ENCODE assay signal across 34 cellular contexts in the genomic region with DNA sequence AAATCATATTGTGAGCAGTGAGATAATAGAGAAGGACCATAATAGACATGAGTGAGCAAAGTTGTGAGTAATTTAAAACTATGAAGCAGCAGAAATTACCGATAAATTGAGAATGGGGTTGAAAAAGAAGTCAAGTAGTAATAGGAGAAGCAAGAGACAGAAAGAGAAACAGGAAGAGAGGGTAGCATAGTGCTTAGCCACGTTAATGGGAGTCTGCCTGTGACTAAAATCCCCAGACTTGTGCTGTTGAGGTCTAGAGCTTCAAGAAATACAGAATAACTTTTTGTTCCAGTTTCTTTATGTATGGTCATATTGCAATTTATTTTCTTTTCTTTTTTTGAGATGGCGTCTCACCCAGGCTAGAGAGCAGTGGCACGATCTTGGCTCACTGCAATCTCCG.
"Had no signal": no experiment of that assay in that cellular context is flagged by ENCODE, and none has a peak within 500 bp of the region (broad histone marks: within the 10 kb centered on the region; RNA-seq: fewer than 3 reads in every experiment).

No MANE protein-coding gene starts in this region.

- FAIRE-seq: astrocyte, endometrium, endothelial cell of umbilical vein had no signal

- H3K4me3 ChIP-seq: coronary artery, esophagus squamous epithelium, gastroesophageal sphincter had no signal

- H3K27ac Mint-ChIP-seq: activated CD4-positive, alpha-beta memory T cell treated with anti-CD3 and anti-CD28 coated beads for 36 hours; activated CD4-positive, alpha-beta T cell treated with anti-CD3 and anti-CD28 coated beads for 36 hours; activated CD4-positive, alpha-beta T cell treated with anti-CD3 and anti-CD28 coated beads, Interleukin-2, amount 10 ng/mL, durations not matched to agents 24 days and 14 days; activated CD8-positive, alpha-beta memory T cell treated with anti-CD3 and anti-CD28 coated beads, Interleukin-2, amount 10 ng/mL, durations not matched to agents 7 days and 5 days; activated CD8-positive, alpha-beta T cell treated with anti-CD3 and anti-CD28 coated beads, Interleukin-2, amount 10 ng/mL, durations not matched to agents 7 days and 5 days; activated naive CD8-positive, alpha-beta T cell; activated T-helper 1 cell treated with anti-CD3 and anti-CD28 coated beads, Interleukin-12 subunit alpha, Interleukin-12 subunit beta, Interleukin-2, Interleukin-4 antibody, amounts not matched to agents 30 ng/mL and 10 ng/mL and 1 ng/mL, durations not matched to agents 14 hours and 24 hours and 36 hours; activated T-helper 2 cell treated with anti-CD3 and anti-CD28 coated beads, Interferon-gamma antibody, Interleukin-2, Interleukin-4, amounts not matched to agents 10 μg/mL and 5 μg/mL and 100 μg/mL, durations not matched to agents 14 hours and 24 hours and 36 hours; effector memory CD8-positive, alpha-beta T cell had no signal

- H3K4me1 ChIP-seq: esophagus squamous epithelium had no signal

- H3K27me3 Mint-ChIP-seq: activated CD4-positive, alpha-beta memory T cell treated with anti-CD3 and anti-CD28 coated beads for 36 hours; activated CD4-positive, alpha-beta T cell treated with anti-CD3 and anti-CD28 coated beads for 36 hours; activated CD4-positive, alpha-beta T cell treated with anti-CD3 and anti-CD28 coated beads, Interleukin-2, amount 10 ng/mL, durations not matched to agents 24 days and 14 days; activated CD8-positive, alpha-beta memory T cell treated with anti-CD3 and anti-CD28 coated beads, Interleukin-2, amount 10 ng/mL, durations not matched to agents 7 days and 5 days; activated naive CD8-positive, alpha-beta T cell; central memory CD8-positive, alpha-beta T cell; effector memory CD8-positive, alpha-beta T cell had no signal

- H3K36me3 ChIP-seq: brain microvascular endothelial cell, esophagus squamous epithelium, gastroesophageal sphincter had no signal

- H3K36me3 Mint-ChIP-seq: activated CD4-positive, alpha-beta memory T cell treated with anti-CD3 and anti-CD28 coated beads for 36 hours; activated CD8-positive, alpha-beta memory T cell treated with anti-CD3 and anti-CD28 coated beads, Interleukin-2, amount 10 ng/mL, durations not matched to agents 7 days and 5 days; activated naive CD8-positive, alpha-beta T cell had no signal

- H3K4me1 Mint-ChIP-seq: activated CD4-positive, alpha-beta T cell treated with anti-CD3 and anti-CD28 coated beads for 36 hours; activated CD4-positive, alpha-beta T cell treated with anti-CD3 and anti-CD28 coated beads, Interleukin-2, amount 10 ng/mL, durations not matched to agents 24 days and 14 days; activated CD8-positive, alpha-beta memory T cell treated with anti-CD3 and anti-CD28 coated beads, Interleukin-2, amount 10 ng/mL, durations not matched to agents 7 days and 5 days; central memory CD8-positive, alpha-beta T cell had no signal

- ATAC-seq: activated CD4-positive, alpha-beta T cell treated with anti-CD3 and anti-CD28 coated beads for 36 hours; activated CD8-positive, alpha-beta memory T cell treated with anti-CD3 and anti-CD28 coated beads, Interleukin-2, amount 10 ng/mL, durations not matched to agents 7 days and 5 days; activated CD8-positive, alpha-beta T cell treated with anti-CD3 and anti-CD28 coated beads, Interleukin-2, amount 10 ng/mL, durations not matched to agents 7 days and 5 days; effector memory CD8-positive, alpha-beta T cell; gastroesophageal sphincter had no signal

- H3K9me3 ChIP-seq: esophagus squamous epithelium, gastroesophageal sphincter had no signal

- H3K9me3 Mint-ChIP-seq: activated CD4-positive, alpha-beta memory T cell treated with anti-CD3 and anti-CD28 coated beads for 36 hours; activated CD4-positive, alpha-beta T cell treated with anti-CD3 and anti-CD28 coated beads, Interleukin-2, amount 10 ng/mL, durations not matched to agents 24 days and 14 days; activated T-helper 1 cell treated with anti-CD3 and anti-CD28 coated beads, Interleukin-12 subunit alpha, Interleukin-12 subunit beta, Interleukin-2, Interleukin-4 antibody, amounts not matched to agents 30 ng/mL and 10 ng/mL and 1 ng/mL, durations not matched to agents 14 hours and 24 hours and 36 hours; activated T-helper 2 cell treated with anti-CD3 and anti-CD28 coated beads, Interferon-gamma antibody, Interleukin-2, Interleukin-4, amounts not matched to agents 10 μg/mL and 5 μg/mL and 100 μg/mL, durations not matched to agents 14 hours and 24 hours and 36 hours had no signal

- H3K27ac ChIP-seq: brain microvascular endothelial cell, coronary artery, epithelial cell of prostate, esophagus squamous epithelium, gastroesophageal sphincter had no signal

- DNase-seq: activated CD4-positive, alpha-beta memory T cell treated with anti-CD3 and anti-CD28 coated beads for 36 hours; activated CD4-positive, alpha-beta T cell treated with anti-CD3 and anti-CD28 coated beads for 36 hours; activated CD4-positive, alpha-beta T cell treated with anti-CD3 and anti-CD28 coated beads, Interleukin-2, amount 10 ng/mL, durations not matched to agents 24 days and 14 days; activated CD4-positive, CD25-positive, alpha-beta regulatory T cell; activated CD4-positive, CD25-positive, alpha-beta regulatory T cell treated with anti-CD3 and anti-CD28 coated beads, Interleukin-2, amount 50 U/mL, for 72 hours; activated CD8-positive, alpha-beta memory T cell treated with anti-CD3 and anti-CD28 coated beads, Interleukin-2, amount 10 ng/mL, durations not matched to agents 7 days and 5 days; activated CD8-positive, alpha-beta memory T cell treated with anti-CD3 and anti-CD28 coated beads, Interleukin-2, amount 50 U/mL, for 4 hours; activated CD8-positive, alpha-beta T cell treated with anti-CD3 and anti-CD28 coated beads, Interleukin-2, amount 10 ng/mL, durations not matched to agents 7 days and 5 days; activated gamma-delta T cell; activated naive CD4-positive, alpha-beta T cell; activated naive CD4-positive, alpha-beta T cell treated with anti-CD3 and anti-CD28 coated beads, Interleukin-2, amount 50 U/mL, for 16 hours; activated T-cell treated with anti-CD3 and anti-CD28 coated beads, Interleukin-2, amount 50 U/mL, for 1 hour; activated T-cell treated with anti-CD3 and anti-CD28 coated beads, Interleukin-2, amount 50 U/mL, for 48 hours; amniotic stem cell; anterior cingulate cortex; brain microvascular endothelial cell; dermis blood vessel endothelial cell; effector CD4-positive, alpha-beta T cell; effector memory CD8-positive, alpha-beta T cell; esophagus squamous epithelium; foreskin melanocyte; head of caudate nucleus; hippocampal formation; T-helper 2 cell had no signal

- H3K27me3 ChIP-seq: brain microvascular endothelial cell, esophagus squamous epithelium, gastroesophageal sphincter had no signal

- H3K4me3 Mint-ChIP-seq: activated CD4-positive, alpha-beta memory T cell treated with anti-CD3 and anti-CD28 coated beads for 36 hours; activated CD4-positive, alpha-beta T cell treated with anti-CD3 and anti-CD28 coated beads for 36 hours; activated CD4-positive, alpha-beta T cell treated with anti-CD3 and anti-CD28 coated beads, Interleukin-2, amount 10 ng/mL, durations not matched to agents 24 days and 14 days; activated CD8-positive, alpha-beta memory T cell treated with anti-CD3 and anti-CD28 coated beads, Interleukin-2, amount 10 ng/mL, durations not matched to agents 7 days and 5 days; activated CD8-positive, alpha-beta T cell treated with anti-CD3 and anti-CD28 coated beads, Interleukin-2, amount 10 ng/mL, durations not matched to agents 7 days and 5 days; activated naive CD8-positive, alpha-beta T cell; activated T-helper 1 cell treated with anti-CD3 and anti-CD28 coated beads, Interleukin-12 subunit alpha, Interleukin-12 subunit beta, Interleukin-2, Interleukin-4 antibody, amounts not matched to agents 30 ng/mL and 10 ng/mL and 1 ng/mL, durations not matched to agents 14 hours and 24 hours and 36 hours; central memory CD8-positive, alpha-beta T cell; effector memory CD8-positive, alpha-beta T cell had no signal
